ENCODE assay signal across 12 cellular contexts in the genomic region with DNA sequence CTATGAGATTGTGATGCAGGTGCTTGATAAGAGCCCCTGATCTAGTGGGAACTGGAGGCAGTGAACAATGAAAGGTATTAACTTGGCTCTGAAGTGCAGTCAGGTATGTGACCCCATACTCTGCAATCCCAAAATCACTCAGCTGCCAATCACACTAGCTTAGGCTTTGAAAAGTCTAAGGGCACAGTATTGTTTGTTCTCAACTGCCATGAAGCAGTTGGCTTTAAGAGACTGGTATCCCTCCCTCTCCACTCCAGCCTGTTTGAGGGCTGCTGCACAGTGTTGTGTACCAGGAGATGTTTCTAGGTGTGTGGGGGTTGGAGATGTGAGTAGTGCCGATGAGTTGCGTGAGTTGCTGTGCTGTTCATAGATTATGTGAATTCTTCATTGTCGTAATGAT. TPM values are rescaled to one million over a fixed set of nuclear protein-coding genes. Genes with fewer than 3 reads are reported as not detected.
A peak's percentile ranks its signal among the peaks of the same experiment; 100 is the strongest.
DNase-seq lines count a peak whose midpoint lies in the region; ATAC-seq and TF ChIP-seq lines count a peak whose summit lies in the region.
"Had no signal": no experiment of that assay in that cellular context is flagged by ENCODE, and none has a peak within 500 bp of the region (broad histone marks: within the 10 kb centered on the region; RNA-seq: fewer than 3 reads in every experiment).

No MANE protein-coding gene starts in this region.

- peaks cover 36% of the 10 kb centered on the region for H3K79me2 ChIP-seq in ACC112 (ENCODE audit: control insufficient read depth, insufficient read depth, low read length, unreplicated experiment)

- H3K4ac ChIP-seq in IMR-90 (ENCODE audit: low read depth, low read length) = no peak overlapping the region

- CTCF ChIA-PET in IMR-90 (lab: Yijun Ruan, JAX) = interaction anchor here (1.0 kb wide), 1 partner anchor 11 kb away, joined by 3 read pairs; no protein-coding TSS in a partner anchor

- H3K27me3 Mint-ChIP-seq in nephron (ENCODE audit: low read depth) = peaks cover 15% of the 10 kb centered on the region

- BruUV-seq in IMR-90 (replicated peaks; lab: Mats Ljungman, UMichigan) = no TSS peak

- H3K27ac ChIP-seq in ACC112 (ENCODE audit: low read depth, low read length) = no peak overlapping the region
- no peak overlapping the region for H3K27ac ChIP-seq in IMR-90 (ENCODE audit: insufficient read depth, low read length)
- H3K27ac ChIP-seq in cingulate gyrus (ENCODE audit: low read depth, low read length) = peak overlapping the region; percentile 33

- H3K36me3 ChIP-seq in ACC112 (ENCODE audit: insufficient read depth, low read length) (no peaks in the 10 kb centered on the region), IMR-90 (ENCODE audit: control insufficient read depth, insufficient read depth, low read length) (no peaks in the 10 kb centered on the region)

- H3K27me3 ChIP-seq in ACC112 (ENCODE audit: insufficient read depth, low read length) (no peaks in the 10 kb centered on the region), IMR-90 (ENCODE audit: control insufficient read depth, insufficient read depth, low read length) (peaks cover 27% of the 10 kb centered on the region)

- H3K4me1 Mint-ChIP-seq in nephron = peaks cover 52% of the 10 kb centered on the region

- H2BK120ac ChIP-seq in IMR-90 (ENCODE audit: low read depth, low read length) = no peak overlapping the region

- no peak overlapping the region for H4K91ac ChIP-seq in IMR-90 (ENCODE audit: insufficient read depth, low read depth, low read length)

- WGBS in IMR-90 (ENCODE audit: extremely low coverage in 2 of 2, insufficient read length in 1 of 2), 2 experiments = 94% methylated on average over 2 of the region's 3 CpGs; no CpG with 5 or more reads in 1 of the 2 experiments

- peak overlapping the region; percentile 77 to 95 (median 86) for H3K27ac Mint-ChIP-seq in nephron

- H2BK15ac ChIP-seq in IMR-90 (ENCODE audit: low read depth, low read length) = no peak overlapping the region

- H3K9me1 ChIP-seq in IMR-90 (ENCODE audit: insufficient read depth, low read length) = peaks cover 4% of the 10 kb centered on the region; the same call in 1 of the 2 replicates

- no peak overlapping the region for H3K9ac ChIP-seq in IMR-90 (ENCODE audit: low read depth, low read length)

- H3K14ac ChIP-seq in IMR-90 (replicated peaks; ENCODE audit: low read depth, low read length) = no peak overlapping the region

- peaks cover 12% of the 10 kb centered on the region; the same call in 1 of the 2 replicates for H4K20me1 ChIP-seq in IMR-90 (ENCODE audit: insufficient read depth, low read length)

- no peak overlapping the region for H4K8ac ChIP-seq in IMR-90 (ENCODE audit: low read depth in 2 of 2, low read length in 2 of 2)

- H3K36me3 Mint-ChIP-seq in nephron (ENCODE audit: low read depth) = peaks cover 3% of the 10 kb centered on the region

- H3K56ac ChIP-seq in IMR-90 (ENCODE audit: extremely low read depth, insufficient read depth, low read length) = no peak overlapping the region

- H3K4me1 ChIP-seq in ACC112 (ENCODE audit: control insufficient read depth, insufficient read depth, low read length, unreplicated experiment) (peaks cover 29% of the 10 kb centered on the region), IMR-90 (ENCODE audit: control insufficient read depth, insufficient read depth, low read length) (peaks cover 10% of the 10 kb centered on the region)

- peaks cover 3 to 14% of the 10 kb centered on the region in 2 experiments; a peak in 1 of 4 replicates for H3K79me1 ChIP-seq in IMR-90 (ENCODE audit: low read depth in 1 of 2, low read length in 2 of 2)

- dilution Hi-C loops in IMR-90 (cut with HindIII; ENCODE audit: low sequenced_read_pairs, unreplicated experiment) = no loop called here

- no peaks in the 10 kb centered on the region for H3K9me3 ChIP-seq in IMR-90 (ENCODE audit: control insufficient read depth, insufficient read depth, low read length)
- H3K9me3 ChIP-seq: Caco-2 had no signal

- 0 out of 2 replicates have a peak overlapping the region, but pooled peaks have one; percentile 42 for H3K23ac ChIP-seq in IMR-90 (ENCODE audit: low read depth, low read length)

- no peak overlapping the region for H3K18ac ChIP-seq in IMR-90 (ENCODE audit: low read depth, low read length)

- H2AK9ac ChIP-seq in IMR-90 (replicated peaks; ENCODE audit: low read depth, low read length, poor library complexity) = no peak overlapping the region

- H3K9me3 Mint-ChIP-seq in nephron = no peaks in the 10 kb centered on the region

- no peak overlapping the region for H2AFZ ChIP-seq in ACC112 (ENCODE audit: low read length, unreplicated experiment)
- H2AFZ ChIP-seq in IMR-90 (replicated peaks; ENCODE audit: low read length, poor library complexity) = no peak overlapping the region

- peak overlapping the region; percentile 94 to 100 (median 99) for H3K4me3 Mint-ChIP-seq in nephron

- no peak for TF ChIP-seq RAD21 in IMR-90 (IDR thresholded peaks at IDR 0.05; ENCODE audit: low read length)

- ATAC-seq in IMR-90 (ENCODE audit: low read depth) = no peak
- no peak for ATAC-seq in HG02938 (IDR thresholded peaks at IDR 0.05; ENCODE audit: unreplicated experiment)
- ATAC-seq in GM21529 (IDR thresholded peaks at IDR 0.05; ENCODE audit: unreplicated experiment) = no peak

- H3K4me3 ChIP-seq in ACC112 (ENCODE audit: low read depth, low read length) (peak overlapping the region; percentile 88), IMR-90 (ENCODE audit: insufficient read depth, low read depth, low read length) (no peak overlapping the region)

- H4K5ac ChIP-seq in IMR-90 (ENCODE audit: low read depth, low read length) = no peak overlapping the region

- in situ Hi-C loops in IMR-90 (cut with MboI; ENCODE audit: low sequenced_read_pairs) = no loop called here

- TF ChIP-seq CTCF in IMR-90 (conservative IDR thresholded peaks at IDR 0.05; ENCODE audit: low read depth, low read length) (no peak), nephron (IDR thresholded peaks at IDR 0.05; ENCODE audit: unreplicated experiment in 3 of 3) (no peak)

- no peak overlapping the region for H2BK20ac ChIP-seq in IMR-90 (ENCODE audit: low read depth, low read length)

- no peak overlapping the region for H2BK5ac ChIP-seq in IMR-90 (ENCODE audit: low read depth, low read length, poor library complexity, severe bottlenecking)

- no peak for DNase-seq in IMR-90
- DNase-seq in T-helper 9 cell = no peak
- DNase-seq in RPMI8226 = no peak
- DNase-seq: Caco-2, NCI-H2171, SIG-M5, small intestine had no signal

- 0 out of 2 replicates have a peak overlapping the region, but pooled peaks have one; percentile 2 for H2AK5ac ChIP-seq in IMR-90 (ENCODE audit: low read depth, low read length)

- no peak overlapping the region for H3K4me2 ChIP-seq in IMR-90 (ENCODE audit: low read depth, low read length)

- POLR2A ChIA-PET in IMR-90 (lab: Charles Lee; ENCODE audit: unreplicated experiment) = no interaction called here

- no peak for TF ChIP-seq POLR2A in IMR-90 (IDR thresholded peaks at IDR 0.05; ENCODE audit: low read depth, low read length)

- intact Hi-C loops in IMR-90 (cut with micrococcal nuclease) = no loop called here

TF ChIP-seq in IMR-90, 13 proteins besides CTCF, POLR2A, EP300 and RAD21:
- TF ChIP-seq MAZ (IDR thresholded peaks at IDR 0.05; ENCODE audit: borderline replicate concordance, low read depth, low read length) (no peak), SMC3 (IDR thresholded peaks at IDR 0.05; ENCODE audit: low read depth, low read length) (no peak), CEBPB (IDR thresholded peaks at IDR 0.05; ENCODE audit: low read depth, low read length) (no peak), RCOR1 (IDR thresholded peaks at IDR 0.05; ENCODE audit: insufficient replicate concordance, low read length) (no peak), FOS (IDR thresholded peaks at IDR 0.05; ENCODE audit: low read depth, low read length) (no peak), RFX5 (IDR thresholded peaks at IDR 0.05; ENCODE audit: low read depth, low read length) (no peak), CHD1 (IDR thresholded peaks at IDR 0.05; ENCODE audit: low read depth, low read length) (no peak), USF2 (IDR thresholded peaks at IDR 0.05; ENCODE audit: low read depth, low read length) (no peak), NFE2L2 (IDR thresholded peaks at IDR 0.05; ENCODE audit: low read depth, low read length) (no peak), BHLHE40 (IDR thresholded peaks at IDR 0.05; ENCODE audit: low read depth, low read length) (no peak)
- TF ChIP-seq, protein P1, sequence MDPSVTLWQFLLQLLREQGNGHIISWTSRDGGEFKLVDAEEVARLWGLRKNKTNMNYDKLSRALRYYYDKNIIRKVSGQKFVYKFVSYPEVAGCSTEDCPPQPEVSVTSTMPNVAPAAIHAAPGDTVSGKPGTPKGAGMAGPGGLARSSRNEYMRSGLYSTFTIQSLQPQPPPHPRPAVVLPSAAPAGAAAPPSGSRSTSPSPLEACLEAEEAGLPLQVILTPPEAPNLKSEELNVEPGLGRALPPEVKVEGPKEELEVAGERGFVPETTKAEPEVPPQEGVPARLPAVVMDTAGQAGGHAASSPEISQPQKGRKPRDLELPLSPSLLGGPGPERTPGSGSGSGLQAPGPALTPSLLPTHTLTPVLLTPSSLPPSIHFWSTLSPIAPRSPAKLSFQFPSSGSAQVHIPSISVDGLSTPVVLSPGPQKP (IDR thresholded peaks at IDR 0.05; ENCODE audit: borderline replicate concordance, low read depth, low read length) = no peak

RNA-seq across cellular contexts. Expression of gene YPEL2, which starts 2.4 kb away (rescaled TPM):
- total RNA-seq in IMR-90 (2012; rRNA removed) = 1.9 and 3.4 TPM in 2 replicates
- polyA plus RNA-seq in IMR-90 (2012; rRNA removed) = 1.9 and 2.3 TPM in 2 replicates
- 0.58 and 0.78 TPM in 2 replicates for polyA plus RNA-seq in IMR-90 (2012; cell fraction: cytosol; rRNA removed)
- 1.6 and 7.8 TPM in 2 replicates for polyA plus RNA-seq in IMR-90 (2012; cell fraction: nucleus; rRNA removed; ENCODE audit: low replicate concordance)
